Comparison of ENCODE assay signal across 33 cellular contexts in genomic region chr3:150581174-150581573, GRCh38.
"Had no signal": no experiment of that assay in that cellular context is flagged by ENCODE, and none has a peak within 500 bp of the region (broad histone marks: within the 10 kb centered on the region; RNA-seq: fewer than 3 reads in every experiment).

No MANE protein-coding gene starts in this region.

- DNase-seq: activated B cell treated with CpG ODN at 0.5 μM for 24 hours; activated CD4-positive, alpha-beta T cell treated with anti-CD3 and anti-CD28 coated beads for 48 hours; activated CD4-positive, alpha-beta T cell treated with anti-CD3 and anti-CD28 coated beads, Interleukin-2, amount 50 U/mL, for 1 hour; activated CD4-positive, alpha-beta T cell treated with anti-CD3 and anti-CD28 coated beads, Interleukin-2, amount 50 U/mL, for 48 hours; activated CD8-positive, alpha-beta memory T cell treated with anti-CD3 and anti-CD28 coated beads for 24 hours; activated CD8-positive, alpha-beta T cell treated with anti-CD3 and anti-CD28 coated beads for 36 hours; activated effector memory CD4-positive, alpha-beta T cell treated with anti-CD3 and anti-CD28 coated beads, Interleukin-2, amount 50 U/mL, for 16 hours; activated naive CD4-positive, alpha-beta T cell treated with anti-CD3 and anti-CD28 coated beads for 36 hours; activated naive CD8-positive, alpha-beta T cell treated with anti-CD3 and anti-CD28 coated beads for 36 hours; activated naive CD8-positive, alpha-beta T cell treated with anti-CD3 and anti-CD28 coated beads, Interleukin-2, amount 50 U/mL, for 24 hours; activated T-cell treated with anti-CD3 and anti-CD28 coated beads, Interleukin-2, amount 50 U/mL, for 1 hour; adrenal gland; central memory CD4-positive, alpha-beta T cell; cerebellar nuclear complex; colonic mucosa; effector CD8-positive, alpha-beta T cell; esophagus squamous epithelium; foreskin melanocyte; heart right ventricle; SW 1271; T-cell; T1000; WERI-Rb-1 had no signal

- H3K4me1 Mint-ChIP-seq: brain had no signal

- H3K27me3 ChIP-seq: adrenal gland, ascending aorta, breast epithelium, cardiac muscle cell, colonic mucosa, esophagus squamous epithelium, gastroesophageal sphincter, heart right ventricle had no signal

- H3K9me3 Mint-ChIP-seq: activated B cell treated with CpG ODN at 0.5 μM for 24 hours; activated CD8-positive, alpha-beta T cell treated with anti-CD3 and anti-CD28 coated beads for 36 hours; activated naive CD4-positive, alpha-beta T cell treated with anti-CD3 and anti-CD28 coated beads for 36 hours; activated naive CD4-positive, alpha-beta T cell treated with anti-CD3 and anti-CD28 coated beads, Interleukin-2, amount 50 U/mL, for 24 hours; activated naive CD8-positive, alpha-beta T cell treated with anti-CD3 and anti-CD28 coated beads for 36 hours; activated naive CD8-positive, alpha-beta T cell treated with anti-CD3 and anti-CD28 coated beads, Interleukin-2, amount 50 U/mL, for 24 hours; activated T-helper 1 cell treated with anti-CD3 and anti-CD28 coated beads, Interleukin-12 subunit alpha, Interleukin-12 subunit beta, Interleukin-2, Interleukin-4 antibody, amounts not matched to agents 30 ng/mL and 10 ng/mL and 1 ng/mL, durations not matched to agents 14 hours and 24 hours and 36 hours; brain; T-cell; T-helper 1 cell treated with Interleukin-12 subunit alpha and Interleukin-12 subunit beta and Interleukin-4 antibody, amounts not matched to agents 30 μg/mL and 1 μg/mL, for 36 hours had no signal

- H3K27ac ChIP-seq: adrenal gland, ascending aorta, breast epithelium, cardiac muscle cell, colonic mucosa, epithelial cell of prostate, esophagus squamous epithelium, gastroesophageal sphincter, heart right ventricle, WERI-Rb-1 had no signal

- H3K4me3 ChIP-seq: adrenal gland, ascending aorta, breast epithelium, cardiac muscle cell, colonic mucosa, esophagus squamous epithelium, gastroesophageal sphincter, heart right ventricle had no signal

- H3K27ac Mint-ChIP-seq: activated naive CD8-positive, alpha-beta T cell treated with anti-CD3 and anti-CD28 coated beads, Interleukin-2, amount 50 U/mL, for 24 hours; T-cell; T-helper 1 cell treated with Interleukin-12 subunit alpha and Interleukin-12 subunit beta and Interleukin-4 antibody, amounts not matched to agents 30 μg/mL and 1 μg/mL, for 36 hours had no signal

- H3K4me3 Mint-ChIP-seq: activated B cell treated with CpG ODN at 0.5 μM for 24 hours; activated CD8-positive, alpha-beta T cell treated with anti-CD3 and anti-CD28 coated beads for 36 hours; activated naive CD4-positive, alpha-beta T cell treated with anti-CD3 and anti-CD28 coated beads for 36 hours; activated naive CD4-positive, alpha-beta T cell treated with anti-CD3 and anti-CD28 coated beads, Interleukin-2, amount 50 U/mL, for 24 hours; activated naive CD8-positive, alpha-beta T cell treated with anti-CD3 and anti-CD28 coated beads for 36 hours; activated naive CD8-positive, alpha-beta T cell treated with anti-CD3 and anti-CD28 coated beads, Interleukin-2, amount 50 U/mL, for 24 hours; activated T-helper 1 cell treated with anti-CD3 and anti-CD28 coated beads, Interleukin-12 subunit alpha, Interleukin-12 subunit beta, Interleukin-2, Interleukin-4 antibody, amounts not matched to agents 30 ng/mL and 10 ng/mL and 1 ng/mL, durations not matched to agents 14 hours and 24 hours and 36 hours; brain; T-cell; T-helper 1 cell treated with Interleukin-12 subunit alpha and Interleukin-12 subunit beta and Interleukin-4 antibody, amounts not matched to agents 30 μg/mL and 1 μg/mL, for 36 hours had no signal

- H3K36me3 ChIP-seq: breast epithelium had no signal

- H3K9me3 ChIP-seq: adrenal gland, ascending aorta, breast epithelium, colonic mucosa, esophagus squamous epithelium, gastroesophageal sphincter, heart right ventricle had no signal

- H3K27me3 Mint-ChIP-seq: activated B cell treated with CpG ODN at 0.5 μM for 24 hours; activated CD8-positive, alpha-beta T cell treated with anti-CD3 and anti-CD28 coated beads for 36 hours; activated naive CD4-positive, alpha-beta T cell treated with anti-CD3 and anti-CD28 coated beads, Interleukin-2, amount 50 U/mL, for 24 hours; activated naive CD8-positive, alpha-beta T cell treated with anti-CD3 and anti-CD28 coated beads for 36 hours; activated naive CD8-positive, alpha-beta T cell treated with anti-CD3 and anti-CD28 coated beads, Interleukin-2, amount 50 U/mL, for 24 hours; brain; T-cell had no signal

- H3K4me1 ChIP-seq: adrenal gland, ascending aorta, breast epithelium, colonic mucosa, esophagus squamous epithelium, gastroesophageal sphincter had no signal

- ATAC-seq: activated CD4-positive, CD25-positive, alpha-beta regulatory T cell treated with anti-CD3 and anti-CD28 coated beads, Interleukin-2, amount 50 U/mL, for 24 hours; activated CD8-positive, alpha-beta T cell treated with anti-CD3 and anti-CD28 coated beads for 36 hours; activated naive CD8-positive, alpha-beta T cell treated with anti-CD3 and anti-CD28 coated beads, Interleukin-2, amount 50 U/mL, for 24 hours; gastroesophageal sphincter; heart right ventricle; T-cell had no signal
